In the genomic region with DNA sequence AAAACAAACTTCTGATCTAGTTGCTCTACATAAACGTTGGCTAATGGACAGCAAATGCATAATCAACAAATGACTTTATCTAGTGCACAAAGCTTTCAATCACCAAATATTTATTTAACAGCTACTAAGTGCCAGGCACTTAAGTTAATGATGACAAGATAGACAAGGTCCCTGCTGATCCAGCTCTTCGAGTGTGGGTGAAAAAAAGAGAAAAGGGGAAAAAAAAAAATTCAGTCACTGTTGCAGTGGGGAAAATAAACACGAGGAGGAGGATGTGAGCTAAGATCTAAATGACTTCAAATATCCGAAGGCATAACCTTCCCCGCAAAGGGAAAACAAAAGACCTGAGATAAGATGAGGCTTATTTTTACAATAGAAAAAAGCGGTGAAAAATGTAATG, we compare ENCODE assay signal across 1 cellular context.
TF ChIP-seq lines count a peak whose summit lies in the region.

No MANE protein-coding gene starts in this region.

TF ChIP-seq in GM12878, 131 proteins besides CTCF, POLR2A, EP300 and RAD21:
- no peak for TF ChIP-seq ZZZ3 (IDR thresholded peaks at IDR 0.05; ENCODE audit: control insufficient read depth, insufficient read length, low read depth)
- TF ChIP-seq, protein P1, sequence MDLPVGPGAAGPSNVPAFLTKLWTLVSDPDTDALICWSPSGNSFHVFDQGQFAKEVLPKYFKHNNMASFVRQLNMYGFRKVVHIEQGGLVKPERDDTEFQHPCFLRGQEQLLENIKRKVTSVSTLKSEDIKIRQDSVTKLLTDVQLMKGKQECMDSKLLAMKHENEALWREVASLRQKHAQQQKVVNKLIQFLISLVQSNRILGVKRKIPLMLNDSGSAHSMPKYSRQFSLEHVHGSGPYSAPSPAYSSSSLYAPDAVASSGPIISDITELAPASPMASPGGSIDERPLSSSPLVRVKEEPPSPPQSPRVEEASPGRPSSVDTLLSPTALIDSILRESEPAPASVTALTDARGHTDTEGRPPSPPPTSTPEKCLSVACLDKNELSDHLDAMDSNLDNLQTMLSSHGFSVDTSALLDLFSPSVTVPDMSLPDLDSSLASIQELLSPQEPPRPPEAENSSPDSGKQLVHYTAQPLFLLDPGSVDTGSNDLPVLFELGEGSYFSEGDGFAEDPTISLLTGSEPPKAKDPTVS (IDR thresholded peaks at IDR 0.05; ENCODE audit: low read depth, low read length): no peak
- TF ChIP-seq, protein P2, sequence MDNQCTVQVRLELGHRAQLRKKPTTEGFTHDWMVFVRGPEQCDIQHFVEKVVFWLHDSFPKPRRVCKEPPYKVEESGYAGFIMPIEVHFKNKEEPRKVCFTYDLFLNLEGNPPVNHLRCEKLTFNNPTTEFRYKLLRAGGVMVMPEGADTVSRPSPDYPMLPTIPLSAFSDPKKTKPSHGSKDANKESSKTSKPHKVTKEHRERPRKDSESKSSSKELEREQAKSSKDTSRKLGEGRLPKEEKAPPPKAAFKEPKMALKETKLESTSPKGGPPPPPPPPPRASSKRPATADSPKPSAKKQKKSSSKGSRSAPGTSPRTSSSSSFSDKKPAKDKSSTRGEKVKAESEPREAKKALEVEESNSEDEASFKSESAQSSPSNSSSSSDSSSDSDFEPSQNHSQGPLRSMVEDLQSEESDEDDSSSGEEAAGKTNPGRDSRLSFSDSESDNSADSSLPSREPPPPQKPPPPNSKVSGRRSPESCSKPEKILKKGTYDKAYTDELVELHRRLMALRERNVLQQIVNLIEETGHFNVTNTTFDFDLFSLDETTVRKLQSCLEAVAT (IDR thresholded peaks at IDR 0.05): no peak
- no peak for TF ChIP-seq ZSCAN29 (IDR thresholded peaks at IDR 0.05)
- TF ChIP-seq PAX8 (IDR thresholded peaks at IDR 0.05): no peak
- TF ChIP-seq CBFB (IDR thresholded peaks at IDR 0.05; ENCODE audit: low read depth): no peak
- TF ChIP-seq ASH2L (IDR thresholded peaks at IDR 0.05; ENCODE audit: borderline replicate concordance, low read depth): no peak
- TF ChIP-seq CREM (IDR thresholded peaks at IDR 0.05; ENCODE audit: low read depth): no peak
- TF ChIP-seq, protein P3, sequence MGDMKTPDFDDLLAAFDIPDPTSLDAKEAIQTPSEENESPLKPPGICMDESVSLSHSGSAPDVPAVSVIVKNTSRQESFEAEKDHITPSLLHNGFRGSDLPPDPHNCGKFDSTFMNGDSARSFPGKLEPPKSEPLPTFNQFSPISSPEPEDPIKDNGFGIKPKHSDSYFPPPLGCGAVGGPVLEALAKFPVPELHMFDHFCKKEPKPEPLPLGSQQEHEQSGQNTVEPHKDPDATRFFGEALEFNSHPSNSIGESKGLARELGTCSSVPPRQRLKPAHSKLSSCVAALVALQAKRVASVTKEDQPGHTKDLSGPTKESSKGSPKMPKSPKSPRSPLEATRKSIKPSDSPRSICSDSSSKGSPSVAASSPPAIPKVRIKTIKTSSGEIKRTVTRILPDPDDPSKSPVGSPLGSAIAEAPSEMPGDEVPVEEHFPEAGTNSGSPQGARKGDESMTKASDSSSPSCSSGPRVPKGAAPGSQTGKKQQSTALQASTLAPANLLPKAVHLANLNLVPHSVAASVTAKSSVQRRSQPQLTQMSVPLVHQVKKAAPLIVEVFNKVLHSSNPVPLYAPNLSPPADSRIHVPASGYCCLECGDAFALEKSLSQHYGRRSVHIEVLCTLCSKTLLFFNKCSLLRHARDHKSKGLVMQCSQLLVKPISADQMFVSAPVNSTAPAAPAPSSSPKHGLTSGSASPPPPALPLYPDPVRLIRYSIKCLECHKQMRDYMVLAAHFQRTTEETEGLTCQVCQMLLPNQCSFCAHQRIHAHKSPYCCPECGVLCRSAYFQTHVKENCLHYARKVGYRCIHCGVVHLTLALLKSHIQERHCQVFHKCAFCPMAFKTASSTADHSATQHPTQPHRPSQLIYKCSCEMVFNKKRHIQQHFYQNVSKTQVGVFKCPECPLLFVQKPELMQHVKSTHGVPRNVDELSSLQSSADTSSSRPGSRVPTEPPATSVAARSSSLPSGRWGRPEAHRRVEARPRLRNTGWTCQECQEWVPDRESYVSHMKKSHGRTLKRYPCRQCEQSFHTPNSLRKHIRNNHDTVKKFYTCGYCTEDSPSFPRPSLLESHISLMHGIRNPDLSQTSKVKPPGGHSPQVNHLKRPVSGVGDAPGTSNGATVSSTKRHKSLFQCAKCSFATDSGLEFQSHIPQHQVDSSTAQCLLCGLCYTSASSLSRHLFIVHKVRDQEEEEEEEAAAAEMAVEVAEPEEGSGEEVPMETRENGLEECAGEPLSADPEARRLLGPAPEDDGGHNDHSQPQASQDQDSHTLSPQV (IDR thresholded peaks at IDR 0.05): no peak
- TF ChIP-seq SIX5 (IDR thresholded peaks at IDR 0.05; ENCODE audit: low read depth, low read length, severe bottlenecking): no peak
- TF ChIP-seq, protein P4, sequence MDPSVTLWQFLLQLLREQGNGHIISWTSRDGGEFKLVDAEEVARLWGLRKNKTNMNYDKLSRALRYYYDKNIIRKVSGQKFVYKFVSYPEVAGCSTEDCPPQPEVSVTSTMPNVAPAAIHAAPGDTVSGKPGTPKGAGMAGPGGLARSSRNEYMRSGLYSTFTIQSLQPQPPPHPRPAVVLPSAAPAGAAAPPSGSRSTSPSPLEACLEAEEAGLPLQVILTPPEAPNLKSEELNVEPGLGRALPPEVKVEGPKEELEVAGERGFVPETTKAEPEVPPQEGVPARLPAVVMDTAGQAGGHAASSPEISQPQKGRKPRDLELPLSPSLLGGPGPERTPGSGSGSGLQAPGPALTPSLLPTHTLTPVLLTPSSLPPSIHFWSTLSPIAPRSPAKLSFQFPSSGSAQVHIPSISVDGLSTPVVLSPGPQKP (IDR thresholded peaks at IDR 0.05; ENCODE audit: low read depth, low read length): no peak
